Comparison of ENCODE assay signal across 13 cellular contexts in the genomic region with DNA sequence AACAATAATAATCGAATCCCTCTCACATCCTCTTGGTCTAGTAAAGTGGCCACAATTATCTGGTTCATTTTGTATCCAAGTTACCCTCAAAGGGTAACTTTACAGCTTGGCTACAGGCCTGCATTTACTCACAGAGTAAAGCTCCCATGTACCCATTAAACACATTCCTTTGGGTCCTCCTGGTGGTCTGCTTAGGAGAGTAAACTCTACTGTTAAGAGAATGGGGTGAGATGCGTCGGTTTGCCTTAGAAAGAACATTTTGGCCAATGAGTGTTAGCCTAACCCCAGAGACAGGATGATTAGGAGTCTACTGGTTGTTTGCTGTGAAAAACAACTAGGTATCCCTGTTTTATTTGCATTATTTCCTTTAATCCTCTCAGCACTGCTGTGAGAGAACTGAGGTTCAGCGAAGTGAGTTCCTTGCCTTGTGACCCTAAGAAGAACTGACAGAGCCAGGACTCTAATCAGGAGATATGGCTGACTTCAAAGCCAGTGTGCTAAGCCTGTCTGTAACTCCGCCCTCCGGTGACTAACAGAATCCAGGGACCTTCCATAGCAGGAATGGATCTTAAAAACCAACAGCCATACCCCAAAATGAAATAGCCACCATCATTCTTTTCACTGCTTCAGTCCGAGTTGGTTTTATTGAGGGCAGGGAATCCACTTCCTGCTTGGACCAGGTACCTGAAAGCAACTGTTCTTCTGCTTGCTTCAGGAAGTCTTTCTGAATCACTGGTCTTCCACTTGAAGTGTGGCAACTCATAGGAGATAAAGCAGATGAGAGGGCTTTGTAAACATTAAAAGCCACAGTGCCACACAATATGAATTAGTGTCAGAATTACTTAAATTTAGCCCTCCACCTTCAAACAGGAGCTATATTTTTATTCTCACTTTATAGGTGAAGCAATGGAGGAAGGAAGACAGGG.
"Had no signal": no experiment of that assay in that cellular context is flagged by ENCODE, and none has a peak within 500 bp of the region (broad histone marks: within the 10 kb centered on the region; RNA-seq: fewer than 3 reads in every experiment).

No MANE protein-coding gene starts in this region.

- H3K4me3 Mint-ChIP-seq: activated CD8-positive, alpha-beta T cell treated with anti-CD3 and anti-CD28 coated beads for 36 hours; activated T-cell treated with anti-CD3 and anti-CD28 coated beads, Interleukin-2, amount 50 U/mL, for 4 hours had no signal

- H3K9me3 Mint-ChIP-seq: activated CD8-positive, alpha-beta T cell treated with anti-CD3 and anti-CD28 coated beads for 36 hours; activated T-cell treated with anti-CD3 and anti-CD28 coated beads, Interleukin-2, amount 50 U/mL, for 4 hours had no signal

- H3K27me3 ChIP-seq: colonic mucosa, spleen, stomach, upper lobe of right lung had no signal

- H3K27me3 Mint-ChIP-seq: activated CD8-positive, alpha-beta T cell treated with anti-CD3 and anti-CD28 coated beads for 36 hours had no signal

- DNase-seq: activated CD4-positive, alpha-beta T cell treated with anti-CD3 and anti-CD28 coated beads for 48 hours; activated CD8-positive, alpha-beta T cell treated with anti-CD3 and anti-CD28 coated beads for 36 hours; activated effector memory CD4-positive, alpha-beta T cell treated with Interleukin-2 at 50 U/mL for 16 hours; activated naive CD4-positive, alpha-beta T cell treated with anti-CD3 and anti-CD28 coated beads, Interleukin-2, amount 50 U/mL, for 16 hours; activated T-cell treated with anti-CD3 and anti-CD28 coated beads, Interleukin-2, amount 50 U/mL, for 4 hours; colonic mucosa; hippocampal formation; spleen; stomach; upper lobe of right lung had no signal

- H3K36me3 ChIP-seq: colonic mucosa, spleen, stomach, thoracic aorta, upper lobe of right lung had no signal

- H3K27ac Mint-ChIP-seq: activated CD8-positive, alpha-beta T cell treated with anti-CD3 and anti-CD28 coated beads for 36 hours had no signal

- H3K4me3 ChIP-seq: colonic mucosa, spleen, stomach, thoracic aorta, upper lobe of right lung had no signal

- H3K4me1 ChIP-seq: colonic mucosa, spleen, stomach, upper lobe of right lung had no signal

- H3K27ac ChIP-seq: colonic mucosa, stomach, thoracic aorta, upper lobe of right lung had no signal

- ATAC-seq: activated CD8-positive, alpha-beta T cell treated with anti-CD3 and anti-CD28 coated beads for 36 hours; activated T-cell treated with anti-CD3 and anti-CD28 coated beads, Interleukin-2, amount 50 U/mL, for 4 hours; esophagus mucosa; sciatic nerve; upper lobe of right lung had no signal

- H3K9me3 ChIP-seq: colonic mucosa, thoracic aorta, upper lobe of right lung had no signal
